In the genomic region with DNA sequence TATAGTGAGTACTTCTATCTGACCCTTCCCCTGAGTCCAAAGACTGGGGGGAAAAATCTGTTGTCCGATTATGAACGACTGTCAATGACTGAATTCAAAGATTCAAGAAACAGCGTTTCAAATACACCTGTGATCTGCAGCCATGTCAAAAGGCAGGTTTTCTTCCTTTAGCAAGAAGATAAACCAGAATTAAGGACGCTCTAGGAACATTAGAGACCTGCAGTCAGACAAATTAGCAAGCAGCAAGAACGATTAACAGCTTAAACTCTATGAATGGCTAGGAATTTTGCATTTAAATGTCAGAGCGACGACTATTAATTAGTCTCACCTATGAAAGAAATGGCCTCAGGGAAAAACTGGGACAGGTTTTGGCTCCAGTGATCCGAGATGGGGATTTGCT, we compare ENCODE assay signal across 1 cellular context.
TF ChIP-seq lines count a peak whose summit lies in the region.

No MANE protein-coding gene starts in this region.

TF ChIP-seq in HepG2, 621 proteins besides CTCF, POLR2A, EP300 and RAD21 (continued from another document):
- TF ChIP-seq ZNF256 (CRISPR knock-in tag; conservative IDR thresholded peaks at IDR 0.05) (no peak), ZNF558 (CRISPR knock-in tag; IDR thresholded peaks at IDR 0.05; ENCODE audit: borderline replicate concordance) (no peak), SMC3 (IDR thresholded peaks at IDR 0.05; ENCODE audit: low read length) (no peak), ZNF451 (CRISPR knock-in tag; IDR thresholded peaks at IDR 0.05) (no peak), KDM5A (IDR thresholded peaks at IDR 0.05; ENCODE audit: borderline replicate concordance, low read length) (0 out of 2 replicates have a peak, but pooled peaks have one; percentile 5), CBX1 (IDR thresholded peaks at IDR 0.05; ENCODE audit: low read depth) (no peak), MIXL1 (CRISPR knock-in tag; IDR thresholded peaks at IDR 0.05) (no peak)
- TF ChIP-seq, protein P1, sequence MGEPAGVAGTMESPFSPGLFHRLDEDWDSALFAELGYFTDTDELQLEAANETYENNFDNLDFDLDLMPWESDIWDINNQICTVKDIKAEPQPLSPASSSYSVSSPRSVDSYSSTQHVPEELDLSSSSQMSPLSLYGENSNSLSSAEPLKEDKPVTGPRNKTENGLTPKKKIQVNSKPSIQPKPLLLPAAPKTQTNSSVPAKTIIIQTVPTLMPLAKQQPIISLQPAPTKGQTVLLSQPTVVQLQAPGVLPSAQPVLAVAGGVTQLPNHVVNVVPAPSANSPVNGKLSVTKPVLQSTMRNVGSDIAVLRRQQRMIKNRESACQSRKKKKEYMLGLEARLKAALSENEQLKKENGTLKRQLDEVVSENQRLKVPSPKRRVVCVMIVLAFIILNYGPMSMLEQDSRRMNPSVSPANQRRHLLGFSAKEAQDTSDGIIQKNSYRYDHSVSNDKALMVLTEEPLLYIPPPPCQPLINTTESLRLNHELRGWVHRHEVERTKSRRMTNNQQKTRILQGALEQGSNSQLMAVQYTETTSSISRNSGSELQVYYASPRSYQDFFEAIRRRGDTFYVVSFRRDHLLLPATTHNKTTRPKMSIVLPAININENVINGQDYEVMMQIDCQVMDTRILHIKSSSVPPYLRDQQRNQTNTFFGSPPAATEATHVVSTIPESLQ (CRISPR knock-in tag; conservative IDR thresholded peaks at IDR 0.05), result no peak
- TF ChIP-seq, protein P2, sequence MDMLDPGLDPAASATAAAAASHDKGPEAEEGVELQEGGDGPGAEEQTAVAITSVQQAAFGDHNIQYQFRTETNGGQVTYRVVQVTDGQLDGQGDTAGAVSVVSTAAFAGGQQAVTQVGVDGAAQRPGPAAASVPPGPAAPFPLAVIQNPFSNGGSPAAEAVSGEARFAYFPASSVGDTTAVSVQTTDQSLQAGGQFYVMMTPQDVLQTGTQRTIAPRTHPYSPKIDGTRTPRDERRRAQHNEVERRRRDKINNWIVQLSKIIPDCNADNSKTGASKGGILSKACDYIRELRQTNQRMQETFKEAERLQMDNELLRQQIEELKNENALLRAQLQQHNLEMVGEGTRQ (IDR thresholded peaks at IDR 0.05; ENCODE audit: low read depth, low read length), result no peak
- TF ChIP-seq, protein P2 (CRISPR knock-in tag; IDR thresholded peaks at IDR 0.05; ENCODE audit: borderline replicate concordance), result no peak
- TF ChIP-seq, protein P3, sequence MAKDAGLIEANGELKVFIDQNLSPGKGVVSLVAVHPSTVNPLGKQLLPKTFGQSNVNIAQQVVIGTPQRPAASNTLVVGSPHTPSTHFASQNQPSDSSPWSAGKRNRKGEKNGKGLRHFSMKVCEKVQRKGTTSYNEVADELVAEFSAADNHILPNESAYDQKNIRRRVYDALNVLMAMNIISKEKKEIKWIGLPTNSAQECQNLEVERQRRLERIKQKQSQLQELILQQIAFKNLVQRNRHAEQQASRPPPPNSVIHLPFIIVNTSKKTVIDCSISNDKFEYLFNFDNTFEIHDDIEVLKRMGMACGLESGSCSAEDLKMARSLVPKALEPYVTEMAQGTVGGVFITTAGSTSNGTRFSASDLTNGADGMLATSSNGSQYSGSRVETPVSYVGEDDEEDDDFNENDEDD (CRISPR knock-in tag; IDR thresholded peaks at IDR 0.05; ENCODE audit: borderline replicate concordance), result no peak
- TF ChIP-seq, protein P4, sequence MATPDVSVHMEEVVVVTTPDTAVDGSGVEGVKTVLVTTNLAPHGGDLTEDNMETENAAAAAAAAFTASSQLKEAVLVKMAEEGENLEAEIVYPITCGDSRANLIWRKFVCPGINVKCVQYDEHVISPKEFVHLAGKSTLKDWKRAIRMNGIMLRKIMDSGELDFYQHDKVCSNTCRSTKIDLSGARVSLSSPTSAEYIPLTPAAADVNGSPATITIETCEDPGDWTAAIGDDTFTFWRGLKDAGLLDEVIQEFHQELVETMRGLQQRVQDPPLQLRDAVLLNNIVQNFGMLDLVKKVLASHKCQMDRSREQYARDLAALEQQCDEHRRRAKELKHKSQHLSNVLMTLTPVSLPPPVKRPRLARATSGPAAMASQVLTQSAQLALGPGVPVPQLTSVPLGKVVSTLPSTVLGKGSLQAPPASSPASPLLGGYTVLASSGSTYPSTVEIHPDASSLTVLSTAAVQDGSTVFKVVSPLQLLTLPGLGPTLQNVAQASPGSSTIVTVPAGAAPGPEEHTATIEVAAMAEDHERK (CRISPR knock-in tag; IDR thresholded peaks at IDR 0.05; ENCODE audit: low read depth), result no peak
- TF ChIP-seq, protein P5, sequence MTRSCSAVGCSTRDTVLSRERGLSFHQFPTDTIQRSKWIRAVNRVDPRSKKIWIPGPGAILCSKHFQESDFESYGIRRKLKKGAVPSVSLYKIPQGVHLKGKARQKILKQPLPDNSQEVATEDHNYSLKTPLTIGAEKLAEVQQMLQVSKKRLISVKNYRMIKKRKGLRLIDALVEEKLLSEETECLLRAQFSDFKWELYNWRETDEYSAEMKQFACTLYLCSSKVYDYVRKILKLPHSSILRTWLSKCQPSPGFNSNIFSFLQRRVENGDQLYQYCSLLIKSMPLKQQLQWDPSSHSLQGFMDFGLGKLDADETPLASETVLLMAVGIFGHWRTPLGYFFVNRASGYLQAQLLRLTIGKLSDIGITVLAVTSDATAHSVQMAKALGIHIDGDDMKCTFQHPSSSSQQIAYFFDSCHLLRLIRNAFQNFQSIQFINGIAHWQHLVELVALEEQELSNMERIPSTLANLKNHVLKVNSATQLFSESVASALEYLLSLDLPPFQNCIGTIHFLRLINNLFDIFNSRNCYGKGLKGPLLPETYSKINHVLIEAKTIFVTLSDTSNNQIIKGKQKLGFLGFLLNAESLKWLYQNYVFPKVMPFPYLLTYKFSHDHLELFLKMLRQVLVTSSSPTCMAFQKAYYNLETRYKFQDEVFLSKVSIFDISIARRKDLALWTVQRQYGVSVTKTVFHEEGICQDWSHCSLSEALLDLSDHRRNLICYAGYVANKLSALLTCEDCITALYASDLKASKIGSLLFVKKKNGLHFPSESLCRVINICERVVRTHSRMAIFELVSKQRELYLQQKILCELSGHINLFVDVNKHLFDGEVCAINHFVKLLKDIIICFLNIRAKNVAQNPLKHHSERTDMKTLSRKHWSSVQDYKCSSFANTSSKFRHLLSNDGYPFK (CRISPR knock-in tag; IDR thresholded peaks at IDR 0.05; ENCODE audit: borderline replicate concordance), result no peak
